ENCODE assay signal across 27 cellular contexts in genomic region chr7:55448526-55448925, GRCh38.
"Had no signal": no experiment of that assay in that cellular context is flagged by ENCODE, and none has a peak within 500 bp of the region (broad histone marks: within the 10 kb centered on the region; RNA-seq: fewer than 3 reads in every experiment).

No MANE protein-coding gene starts in this region.

- H3K4me1 Mint-ChIP-seq: endodermal cell had no signal

- H3K4me3 Mint-ChIP-seq: activated CD4-positive, alpha-beta memory T cell treated with anti-CD3 and anti-CD28 coated beads for 36 hours; activated CD4-positive, alpha-beta T cell treated with anti-CD3 and anti-CD28 coated beads for 36 hours; activated CD4-positive, alpha-beta T cell treated with anti-CD3 and anti-CD28 coated beads, Interleukin-2, amount 10 ng/mL, durations not matched to agents 24 days and 14 days; activated CD8-positive, alpha-beta memory T cell treated with anti-CD3 and anti-CD28 coated beads, Interleukin-2, amount 10 ng/mL, durations not matched to agents 7 days and 5 days; activated CD8-positive, alpha-beta T cell treated with anti-CD3 and anti-CD28 coated beads, Interleukin-2, amount 10 ng/mL, durations not matched to agents 7 days and 5 days; activated naive CD4-positive, alpha-beta T cell treated with anti-CD3 and anti-CD28 coated beads, Interleukin-2, amount 10 ng/mL, durations not matched to agents 7 days and 5 days; activated naive CD8-positive, alpha-beta T cell treated with anti-CD3 and anti-CD28 coated beads, Interleukin-2, amount 10 ng/mL, durations not matched to agents 7 days and 5 days; activated T-cell treated with anti-CD3 and anti-CD28 coated beads, Interleukin-2, amount 50 U/mL, for 72 hours; central memory CD8-positive, alpha-beta T cell; endodermal cell; T-helper 17 cell; T-helper 2 cell treated with Interferon-gamma antibody and Interleukin-4, amounts not matched to agents 5 μg/mL and 100 μg/mL, for 36 hours had no signal

- H3K9me3 Mint-ChIP-seq: activated CD4-positive, alpha-beta memory T cell treated with anti-CD3 and anti-CD28 coated beads for 36 hours; activated CD4-positive, alpha-beta T cell treated with anti-CD3 and anti-CD28 coated beads, Interleukin-2, amount 10 ng/mL, durations not matched to agents 24 days and 14 days; activated T-cell treated with anti-CD3 and anti-CD28 coated beads, Interleukin-2, amount 50 U/mL, for 72 hours; central memory CD8-positive, alpha-beta T cell; endodermal cell; T-helper 2 cell treated with Interferon-gamma antibody and Interleukin-4, amounts not matched to agents 5 μg/mL and 100 μg/mL, for 36 hours had no signal

- H3K4me1 ChIP-seq: colonic mucosa had no signal

- H3K27me3 Mint-ChIP-seq: activated CD4-positive, alpha-beta memory T cell treated with anti-CD3 and anti-CD28 coated beads for 36 hours; activated CD4-positive, alpha-beta T cell treated with anti-CD3 and anti-CD28 coated beads for 36 hours; activated CD4-positive, alpha-beta T cell treated with anti-CD3 and anti-CD28 coated beads, Interleukin-2, amount 10 ng/mL, durations not matched to agents 24 days and 14 days; activated CD8-positive, alpha-beta memory T cell treated with anti-CD3 and anti-CD28 coated beads, Interleukin-2, amount 10 ng/mL, durations not matched to agents 7 days and 5 days; activated naive CD8-positive, alpha-beta T cell treated with anti-CD3 and anti-CD28 coated beads, Interleukin-2, amount 10 ng/mL, durations not matched to agents 7 days and 5 days; central memory CD8-positive, alpha-beta T cell; T-helper 17 cell had no signal

- H3K9me3 ChIP-seq: colonic mucosa had no signal

- H3K4me3 ChIP-seq: colonic mucosa had no signal

- ATAC-seq: activated CD4-positive, alpha-beta T cell treated with anti-CD3 and anti-CD28 coated beads for 36 hours; activated CD8-positive, alpha-beta memory T cell treated with anti-CD3 and anti-CD28 coated beads, Interleukin-2, amount 10 ng/mL, durations not matched to agents 7 days and 5 days; activated CD8-positive, alpha-beta T cell treated with anti-CD3 and anti-CD28 coated beads, Interleukin-2, amount 10 ng/mL, durations not matched to agents 7 days and 5 days; esophagus mucosa; T-helper 17 cell had no signal

- H3K36me3 ChIP-seq: brain microvascular endothelial cell, colonic mucosa had no signal

- DNase-seq: activated CD4-positive, alpha-beta memory T cell treated with anti-CD3 and anti-CD28 coated beads for 36 hours; activated CD4-positive, alpha-beta T cell treated with anti-CD3 and anti-CD28 coated beads for 36 hours; activated CD4-positive, alpha-beta T cell treated with anti-CD3 and anti-CD28 coated beads, Interleukin-2, amount 10 ng/mL, durations not matched to agents 24 days and 14 days; activated CD4-positive, CD25-positive, alpha-beta regulatory T cell; activated CD4-positive, CD25-positive, alpha-beta regulatory T cell treated with anti-CD3 and anti-CD28 coated beads, Interleukin-2, amount 50 U/mL, for 72 hours; activated CD8-positive, alpha-beta memory T cell treated with anti-CD3 and anti-CD28 coated beads, Interleukin-2, amount 10 ng/mL, durations not matched to agents 7 days and 5 days; activated CD8-positive, alpha-beta memory T cell treated with anti-CD3 and anti-CD28 coated beads, Interleukin-2, amount 50 U/mL, for 4 hours; activated CD8-positive, alpha-beta T cell treated with anti-CD3 and anti-CD28 coated beads, Interleukin-2, amount 10 ng/mL, durations not matched to agents 7 days and 5 days; activated gamma-delta T cell; activated naive CD4-positive, alpha-beta T cell; activated naive CD4-positive, alpha-beta T cell treated with anti-CD3 and anti-CD28 coated beads, Interleukin-2, amount 10 ng/mL, durations not matched to agents 7 days and 5 days; activated naive CD8-positive, alpha-beta T cell treated with anti-CD3 and anti-CD28 coated beads, Interleukin-2, amount 10 ng/mL, durations not matched to agents 7 days and 5 days; activated T-cell treated with anti-CD3 and anti-CD28 coated beads, Interleukin-2, amount 50 U/mL, for 1 hour; activated T-cell treated with anti-CD3 and anti-CD28 coated beads, Interleukin-2, amount 50 U/mL, for 72 hours; amniotic stem cell; anterior cingulate cortex; brain microvascular endothelial cell; colonic mucosa; effector memory CD4-positive, alpha-beta T cell; endodermal cell; foreskin fibroblast; T-helper 1 cell; T-helper 17 cell; T1000 had no signal

- H3K27ac ChIP-seq: brain microvascular endothelial cell, colonic mucosa had no signal

- H3K27me3 ChIP-seq: brain microvascular endothelial cell, colonic mucosa had no signal
